ENCODE assay signal across 9 cellular contexts in the genomic region with DNA sequence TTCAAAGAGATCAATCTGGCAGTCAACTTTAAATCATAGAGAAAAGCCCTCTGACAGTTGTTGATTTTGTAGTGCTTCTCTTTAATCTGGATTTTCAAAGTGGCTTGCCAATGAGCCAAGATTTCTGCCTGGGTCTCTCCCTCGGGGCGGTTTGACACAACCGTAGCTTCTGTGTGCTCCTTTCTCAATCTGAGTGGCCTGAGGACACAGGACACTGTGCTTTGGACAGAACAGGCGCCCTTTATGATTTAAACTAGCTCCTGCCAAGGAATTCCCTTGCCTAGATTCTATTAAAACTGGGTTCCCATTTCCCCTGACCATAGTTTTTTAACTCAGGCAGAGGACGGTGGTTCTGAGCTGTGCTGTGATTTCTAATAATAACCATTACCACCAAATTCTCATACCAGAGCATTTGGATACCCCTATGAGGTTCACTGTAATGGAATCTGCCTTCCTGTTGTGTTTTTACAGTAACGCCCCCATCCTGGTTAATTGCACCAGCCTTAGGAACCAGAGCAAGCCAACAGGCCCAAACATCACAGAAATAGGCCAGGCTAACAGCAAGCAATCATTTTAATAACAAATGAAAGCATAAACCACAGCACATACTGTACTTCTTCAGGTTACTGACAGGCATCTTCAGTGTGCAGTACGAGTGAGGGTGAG. TPM values are rescaled to one million over a fixed set of nuclear protein-coding genes. Genes with fewer than 3 reads are reported as not detected.
DNase-seq lines count a peak whose midpoint lies in the region; ATAC-seq and TF ChIP-seq lines count a peak whose summit lies in the region.
"Had no signal": no experiment of that assay in that cellular context is flagged by ENCODE, and none has a peak within 500 bp of the region (broad histone marks: within the 10 kb centered on the region; RNA-seq: fewer than 3 reads in every experiment).

No MANE protein-coding gene starts in this region.

- peak overlapping the region; percentile 56; the same call in 1 of the 2 replicates for H2AK5ac ChIP-seq in IMR-90 (ENCODE audit: low read depth, low read length)

- H3K36me3 ChIP-seq in IMR-90 (ENCODE audit: control insufficient read depth, insufficient read depth, low read length) (no peaks in the 10 kb centered on the region), muscle layer of colon (ENCODE audit: insufficient read depth, low read length) (no peaks in the 10 kb centered on the region), tibial artery (no peaks in the 10 kb centered on the region)

- intact Hi-C loops in IMR-90 (cut with micrococcal nuclease), result no loop called here
- intact Hi-C loops in tibial artery (cut with DNase I; ENCODE audit: low total_unique reads), result loop anchor here (10.0 kb wide), 1 partner anchor 59 kb away; no protein-coding TSS in a partner anchor

- H3K4me2 ChIP-seq in IMR-90 (ENCODE audit: low read depth, low read length), result peak overlapping the region; percentile 27

- POLR2A ChIA-PET in IMR-90 (lab: Charles Lee; ENCODE audit: unreplicated experiment), result interaction anchor here (0.6 kb wide), 1 partner anchor 125 kb away, joined by 4 read pairs; no protein-coding TSS in a partner anchor

- H3K9me3 ChIP-seq in IMR-90 (ENCODE audit: control insufficient read depth, insufficient read depth, low read length) (no peaks in the 10 kb centered on the region), muscle layer of colon (ENCODE audit: low read length) (no peaks in the 10 kb centered on the region), tibial artery (no peaks in the 10 kb centered on the region)

- no peak overlapping the region for H2AK9ac ChIP-seq in IMR-90 (replicated peaks; ENCODE audit: low read depth, low read length, poor library complexity)

- peak overlapping the region; percentile 65; the same call in 1 of the 3 replicates for H2BK15ac ChIP-seq in IMR-90 (ENCODE audit: low read depth, low read length)

- ATAC-seq in IMR-90 (ENCODE audit: low read depth) (0 out of 2 replicates have a peak, but pooled peaks have one; percentile 1), HG03025 (IDR thresholded peaks at IDR 0.05; ENCODE audit: low FRiP score, unreplicated experiment) (no peak), HG02763 (IDR thresholded peaks at IDR 0.05; ENCODE audit: unreplicated experiment) (no peak)

- peak overlapping the region; percentile 66 for H3K23ac ChIP-seq in IMR-90 (ENCODE audit: low read depth, low read length)

- peak overlapping the region; percentile 51 for H2BK120ac ChIP-seq in IMR-90 (ENCODE audit: low read depth, low read length)

- H4K20me1 ChIP-seq in IMR-90 (ENCODE audit: insufficient read depth, low read length), result peaks cover 40% of the 10 kb centered on the region; the same call in 1 of the 2 replicates

- in situ Hi-C loops in IMR-90 (cut with MboI; ENCODE audit: low sequenced_read_pairs), result no loop called here

- TF ChIP-seq RAD21 in IMR-90 (IDR thresholded peaks at IDR 0.05; ENCODE audit: low read length), result no peak

- peak overlapping the region; percentile 75 for H3K4ac ChIP-seq in IMR-90 (ENCODE audit: low read depth, low read length)

- BruUV-seq in IMR-90 (replicated peaks; lab: Mats Ljungman, UMichigan), result no TSS peak

- H2BK5ac ChIP-seq in IMR-90 (ENCODE audit: low read depth, low read length, poor library complexity, severe bottlenecking), result peak overlapping the region; percentile 32

- peak overlapping the region; percentile 37; the same call in 1 of the 2 replicates for H4K91ac ChIP-seq in IMR-90 (ENCODE audit: insufficient read depth, low read depth, low read length)

- H4K5ac ChIP-seq in IMR-90 (ENCODE audit: low read depth, low read length), result peak overlapping the region; percentile 53; the same call in 1 of the 2 replicates

- H2BK20ac ChIP-seq in IMR-90 (ENCODE audit: low read depth, low read length), result peak overlapping the region; percentile 38; the same call in 1 of the 2 replicates

- peaks cover 19% of the 10 kb centered on the region; the same call in 1 of the 2 replicates for H3K9me1 ChIP-seq in IMR-90 (ENCODE audit: insufficient read depth, low read length)

- no peak overlapping the region for H2AFZ ChIP-seq in IMR-90 (replicated peaks; ENCODE audit: low read length, poor library complexity)

- H3K4me1 ChIP-seq in IMR-90 (ENCODE audit: control insufficient read depth, insufficient read depth, low read length), result peaks cover 40% of the 10 kb centered on the region
- peaks cover 68% of the 10 kb centered on the region for H3K4me1 ChIP-seq in muscle layer of colon (ENCODE audit: insufficient read depth, low read length)
- peaks cover 0 to 86% (median 66%) of the 10 kb centered on the region in 4 donors for H3K4me1 ChIP-seq in tibial artery

- H3K27me3 ChIP-seq in IMR-90 (ENCODE audit: control insufficient read depth, insufficient read depth, low read length) (no peaks in the 10 kb centered on the region), muscle layer of colon (ENCODE audit: control insufficient read depth in 1 of 2, insufficient read depth in 2 of 2, low read length in 2 of 2) (no peaks in the 10 kb centered on the region), tibial artery (no peaks in the 10 kb centered on the region)

- TF ChIP-seq CTCF in IMR-90 (conservative IDR thresholded peaks at IDR 0.05; ENCODE audit: low read depth, low read length), result no peak
- no peak for TF ChIP-seq CTCF in tibial artery (IDR thresholded peaks at IDR 0.05)

- H3K27ac ChIP-seq in IMR-90 (ENCODE audit: insufficient read depth, low read length), result no peak overlapping the region; the same call in 1 of the 2 replicates
- peak overlapping the region; percentile 32 for H3K27ac ChIP-seq in cingulate gyrus (ENCODE audit: low read depth, low read length)
- peak overlapping the region; percentile 71 for H3K27ac ChIP-seq in muscle layer of colon (ENCODE audit: low read depth, low read length)
- peak overlapping the region; percentile 99 for H3K27ac ChIP-seq in tibial artery

- peak overlapping the region in 1 of 2 experiments; percentile 49; a peak in 2 of 4 replicates for H4K8ac ChIP-seq in IMR-90 (ENCODE audit: low read depth in 2 of 2, low read length in 2 of 2)

- 81% methylated on average over 4 of the region's 7 CpGs; no CpG with 5 or more reads in 1 of the 2 experiments for WGBS in IMR-90 (ENCODE audit: extremely low coverage in 2 of 2, insufficient read length in 1 of 2), 2 experiments

- peaks cover 59 to 90% of the 10 kb centered on the region in 2 experiments for H3K79me1 ChIP-seq in IMR-90 (ENCODE audit: low read depth in 1 of 2, low read length in 2 of 2)

- CTCF ChIA-PET in IMR-90 (lab: Yijun Ruan, JAX), result interaction anchor here (0.5 kb wide), 1 partner anchor 125 kb away, joined by 3 read pairs; no protein-coding TSS in a partner anchor

- H3K4me3 ChIP-seq in IMR-90 (ENCODE audit: insufficient read depth, low read depth, low read length) (no peak overlapping the region), muscle layer of colon (ENCODE audit: low read depth in 1 of 2, low read length in 2 of 2) (no peak overlapping the region), tibial artery (peak overlapping the region; percentile 5 to 20)

- peak; percentile 52 for DNase-seq in IMR-90
- peak; percentile 15 to 70 for DNase-seq in tibial artery
- no peak for DNase-seq in pons (ENCODE audit: low spot score)
- DNase-seq: DMS 273 treated with DMSO at 0.1 percent for 48 hours, T1000 had no signal

- TF ChIP-seq POLR2A in IMR-90 (IDR thresholded peaks at IDR 0.05; ENCODE audit: low read depth, low read length), result no peak

- no peak overlapping the region for H3K9ac ChIP-seq in IMR-90 (ENCODE audit: low read depth, low read length)
- peak overlapping the region; percentile 5 for H3K9ac ChIP-seq in muscle layer of colon (ENCODE audit: low read length)

- peak overlapping the region; percentile 85 for H3K18ac ChIP-seq in IMR-90 (ENCODE audit: low read depth, low read length)

- H3K14ac ChIP-seq in IMR-90 (replicated peaks; ENCODE audit: low read depth, low read length), result peak overlapping the region; percentile 77

- H3K56ac ChIP-seq in IMR-90 (ENCODE audit: extremely low read depth, insufficient read depth, low read length), result no peak overlapping the region

- dilution Hi-C loops in IMR-90 (cut with HindIII; ENCODE audit: low sequenced_read_pairs, unreplicated experiment), result loop anchor here (25.0 kb wide), 1 partner anchor 107 kb away; no protein-coding TSS in a partner anchor

TF ChIP-seq in IMR-90, 13 proteins besides CTCF, POLR2A, EP300 and RAD21 (continues in another document):
- TF ChIP-seq NFE2L2 (IDR thresholded peaks at IDR 0.05; ENCODE audit: low read depth, low read length) (no peak), CEBPB (IDR thresholded peaks at IDR 0.05; ENCODE audit: low read depth, low read length) (no peak), MAZ (IDR thresholded peaks at IDR 0.05; ENCODE audit: borderline replicate concordance, low read depth, low read length) (no peak), SMC3 (IDR thresholded peaks at IDR 0.05; ENCODE audit: low read depth, low read length) (no peak), CHD1 (IDR thresholded peaks at IDR 0.05; ENCODE audit: low read depth, low read length) (no peak), FOS (IDR thresholded peaks at IDR 0.05; ENCODE audit: low read depth, low read length) (no peak), BHLHE40 (IDR thresholded peaks at IDR 0.05; ENCODE audit: low read depth, low read length) (no peak), RFX5 (IDR thresholded peaks at IDR 0.05; ENCODE audit: low read depth, low read length) (no peak), MAFK (IDR thresholded peaks at IDR 0.05; ENCODE audit: low read depth, low read length) (no peak), MXI1 (IDR thresholded peaks at IDR 0.05; ENCODE audit: borderline replicate concordance, low read depth, low read length) (no peak)
- TF ChIP-seq, protein P1, sequence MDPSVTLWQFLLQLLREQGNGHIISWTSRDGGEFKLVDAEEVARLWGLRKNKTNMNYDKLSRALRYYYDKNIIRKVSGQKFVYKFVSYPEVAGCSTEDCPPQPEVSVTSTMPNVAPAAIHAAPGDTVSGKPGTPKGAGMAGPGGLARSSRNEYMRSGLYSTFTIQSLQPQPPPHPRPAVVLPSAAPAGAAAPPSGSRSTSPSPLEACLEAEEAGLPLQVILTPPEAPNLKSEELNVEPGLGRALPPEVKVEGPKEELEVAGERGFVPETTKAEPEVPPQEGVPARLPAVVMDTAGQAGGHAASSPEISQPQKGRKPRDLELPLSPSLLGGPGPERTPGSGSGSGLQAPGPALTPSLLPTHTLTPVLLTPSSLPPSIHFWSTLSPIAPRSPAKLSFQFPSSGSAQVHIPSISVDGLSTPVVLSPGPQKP (IDR thresholded peaks at IDR 0.05; ENCODE audit: borderline replicate concordance, low read depth, low read length), result no peak

RNA-seq across cellular contexts. Expression of gene ZFHX3, which starts 4.0 kb away (rescaled TPM):
- 1.4 and 2.2 TPM in 2 replicates for total RNA-seq in IMR-90 (2012; rRNA removed)
- polyA plus RNA-seq in IMR-90 (2012; rRNA removed), result 1.7 and 2.0 TPM in 2 replicates
- 0.78 and 1.1 TPM in 2 replicates for polyA plus RNA-seq in IMR-90 (2012; cell fraction: cytosol; rRNA removed)
- polyA plus RNA-seq in IMR-90 (2012; cell fraction: nucleus; rRNA removed; ENCODE audit: low replicate concordance), result 1.9 and 2.8 TPM in 2 replicates

Comparison
In these comparisons a context has a peak if more than half of its experiments do, and no peak if none do; other contexts are left out.
1. H3K4me3 ChIP-seq: peak in tibial artery (2 of 2); none in IMR-90 (single experiment) and muscle layer of colon (0 of 2).